Comparison of ENCODE assay signal across 12 cellular contexts in the genomic region with DNA sequence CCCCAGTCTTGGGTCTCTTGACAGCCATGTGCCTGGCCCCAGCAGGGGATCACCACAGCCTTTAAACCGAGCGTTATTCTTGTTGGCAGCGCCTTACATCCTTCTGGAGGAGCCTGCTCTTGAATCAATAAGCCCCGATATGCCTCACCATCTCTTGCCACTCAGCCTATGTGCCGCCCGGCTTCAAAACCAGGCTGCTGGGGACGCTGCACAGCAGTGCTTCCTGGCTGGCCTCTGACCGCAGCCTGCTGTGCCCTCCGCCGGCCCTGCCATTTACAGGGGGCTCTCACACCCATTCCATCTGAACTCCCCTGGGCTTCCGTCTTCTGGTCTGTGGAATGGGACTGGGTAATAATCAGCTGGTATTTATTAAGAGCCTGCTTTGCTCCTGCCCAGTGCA. TPM values are rescaled to one million over a fixed set of nuclear protein-coding genes. Genes with fewer than 3 reads are reported as not detected.
DNase-seq lines count a peak whose midpoint lies in the region; ATAC-seq and TF ChIP-seq lines count a peak whose summit lies in the region.
"Had no signal": no experiment of that assay in that cellular context is flagged by ENCODE, and none has a peak within 500 bp of the region (broad histone marks: within the 10 kb centered on the region; RNA-seq: fewer than 3 reads in every experiment).

No MANE protein-coding gene starts in this region.

- H4K8ac ChIP-seq in mesenchymal stem cell (ENCODE audit: low read length): no peak overlapping the region

- no peak overlapping the region for H2BK15ac ChIP-seq in mesenchymal stem cell (ENCODE audit: low read depth, poor library complexity, severe bottlenecking)

- H3K14ac ChIP-seq in mesenchymal stem cell (ENCODE audit: low read length in 2 of 2): no peak overlapping the region

- DNase-seq in activated CD8-positive, alpha-beta memory T cell treated with anti-CD3 and anti-CD28 coated beads for 24 hours: peak; percentile 67
- DNase-seq in activated CD8-positive, alpha-beta memory T cell treated with anti-CD3 and anti-CD28 coated beads, Interleukin-2, amount 50 U/mL, for 4 hours: no peak
- DNase-seq in Peyer's patch (no peak), stomach (no peak), SKM-1 (lab: John Stamatoyannopoulos, UW; ENCODE audit: unreplicated experiment) (no peak), mesenchymal stem cell (no peak)
- DNase-seq: brain microvascular endothelial cell, head of caudate nucleus, NCI-H2081 treated with DMSO at 0.1 percent for 48 hours, PC-9 had no signal

- peaks cover 0 to 39% (median 28%) of the 10 kb centered on the region in 4 donors for H3K4me1 ChIP-seq in Peyer's patch
- H3K4me1 ChIP-seq in duodenal mucosa (ENCODE audit: control insufficient read depth in 1 of 2, insufficient read depth in 2 of 2, low read length in 2 of 2): peaks cover 27 to 36% of the 10 kb centered on the region in 2 donors
- peaks cover 30 to 58% (median 48%) of the 10 kb centered on the region in 4 donors for H3K4me1 ChIP-seq in stomach
- peaks cover 39% of the 10 kb centered on the region for H3K4me1 ChIP-seq in mesenchymal stem cell (ENCODE audit: control insufficient read depth, insufficient read depth, low read depth, low read length)

- no peak overlapping the region for H3K4ac ChIP-seq in mesenchymal stem cell (ENCODE audit: low read depth in 1 of 2, low read length in 2 of 2)

- no peak for ATAC-seq in HG03354 (IDR thresholded peaks at IDR 0.05; ENCODE audit: poor library complexity, severe bottlenecking, unreplicated experiment)

- H3K18ac ChIP-seq in mesenchymal stem cell (ENCODE audit: low read depth in 1 of 2, low read length in 2 of 2): no peak overlapping the region

- intact Hi-C loops in stomach (cut with DNase I; ENCODE audit: low total_unique reads): loop anchor here (10.0 kb wide), 1 partner anchor 229 kb away; no protein-coding TSS in a partner anchor

- no peak overlapping the region for H2BK5ac ChIP-seq in mesenchymal stem cell (ENCODE audit: low read depth, low read length, poor library complexity, severe bottlenecking)

- H3K4me3 ChIP-seq in Peyer's patch: peak overlapping the region; percentile 30 to 47 (median 46)
- H3K4me3 ChIP-seq in duodenal mucosa (ENCODE audit: low read depth in 1 of 2, low read length in 2 of 2): peak overlapping the region; percentile 63 to 65
- H3K4me3 ChIP-seq in stomach: peak overlapping the region in 3 of 4 donors; percentile 30 to 49 (median 35)
- no peak overlapping the region for H3K4me3 ChIP-seq in mesenchymal stem cell (ENCODE audit: insufficient read depth in 1 of 2, low read depth in 1 of 2, low read length in 2 of 2)

- no peak for TF ChIP-seq CTCF in Peyer's patch (IDR thresholded peaks at IDR 0.05)
- TF ChIP-seq CTCF in stomach (IDR thresholded peaks at IDR 0.05): no peak

- H3K27me3 ChIP-seq in Peyer's patch (no peaks in the 10 kb centered on the region), duodenal mucosa (ENCODE audit: control insufficient read depth in 1 of 2, insufficient read depth in 2 of 2, low read length in 2 of 2) (peaks cover 0 to 22% of the 10 kb centered on the region in 2 donors), stomach (peaks cover 0 to 57% (median 40%) of the 10 kb centered on the region in 3 donors), mesenchymal stem cell (ENCODE audit: control insufficient read depth in 1 of 2, insufficient read depth in 1 of 2, low read length in 2 of 2) (peaks cover 16 to 50% of the 10 kb centered on the region in 2 experiments)
- H3K27me3 ChIP-seq: brain microvascular endothelial cell had no signal

- H3K23ac ChIP-seq in mesenchymal stem cell (ENCODE audit: low read length in 2 of 2): no peak overlapping the region

- H2BK12ac ChIP-seq in mesenchymal stem cell (ENCODE audit: low read length in 2 of 2): no peak overlapping the region

- H3K4me2 ChIP-seq in mesenchymal stem cell (ENCODE audit: low read length, poor library complexity, severe bottlenecking): no peak overlapping the region

- H4K91ac ChIP-seq in mesenchymal stem cell (ENCODE audit: low read length): no peak overlapping the region

- H3K36me3 ChIP-seq in Peyer's patch (no peaks in the 10 kb centered on the region), duodenal mucosa (ENCODE audit: control insufficient read depth in 1 of 2, insufficient read depth in 2 of 2, low read length in 2 of 2) (no peaks in the 10 kb centered on the region), stomach (peaks cover 0 to under 1% (median 0%) of the 10 kb centered on the region in 4 donors), mesenchymal stem cell (ENCODE audit: control insufficient read depth in 1 of 2, insufficient read depth in 2 of 2, low read depth in 1 of 2, low read length in 2 of 2) (peaks cover 0 to 6% of the 10 kb centered on the region in 2 experiments)
- H3K36me3 ChIP-seq: brain microvascular endothelial cell had no signal

- TF ChIP-seq POLR2A in Peyer's patch (IDR thresholded peaks at IDR 0.05): no peak
- TF ChIP-seq POLR2A in stomach (IDR thresholded peaks at IDR 0.05): no peak

- peaks cover 12% of the 10 kb centered on the region for H3K79me1 ChIP-seq in mesenchymal stem cell (replicated peaks; ENCODE audit: low read length, poor library complexity, severe bottlenecking)

- no peak overlapping the region for H2AK5ac ChIP-seq in mesenchymal stem cell (ENCODE audit: low read length, severe bottlenecking)

- H3K9ac ChIP-seq in duodenal mucosa (ENCODE audit: low read depth in 1 of 2, low read length in 2 of 2) (peak overlapping the region in 1 of 2 donors; percentile 29), mesenchymal stem cell (ENCODE audit: low read length) (no peak overlapping the region)

- H3K27ac ChIP-seq in Peyer's patch: peak overlapping the region in 3 of 4 donors; percentile 65 to 81 (median 76)
- no peak overlapping the region for H3K27ac ChIP-seq in duodenal mucosa (ENCODE audit: low read depth, low read length)
- peak overlapping the region in 4 of 5 donors; percentile 39 to 65 (median 52) for H3K27ac ChIP-seq in stomach
- H3K27ac ChIP-seq in mesenchymal stem cell (ENCODE audit: low read length, poor library complexity, severe bottlenecking): no peak overlapping the region
- H3K27ac ChIP-seq: brain microvascular endothelial cell, PC-9 had no signal

- H2BK120ac ChIP-seq in mesenchymal stem cell (ENCODE audit: low read depth, low read length): no peak overlapping the region

- 21 to 63% (median 42%) methylated on average over 3 to 11 of the region's 11 CpGs for WGBS in stomach, 5 donors
- WGBS in mesenchymal stem cell: 77% methylated on average over 9 of the region's 11 CpGs

- H3K9me3 ChIP-seq in Peyer's patch (no peaks in the 10 kb centered on the region), duodenal mucosa (ENCODE audit: control insufficient read depth in 1 of 2, low read length in 2 of 2) (no peaks in the 10 kb centered on the region), stomach (no peaks in the 10 kb centered on the region), mesenchymal stem cell (ENCODE audit: control insufficient read depth, low read length) (no peaks in the 10 kb centered on the region)

- H2AFZ ChIP-seq in mesenchymal stem cell (ENCODE audit: low read depth, low read length): no peak overlapping the region
- H2AFZ ChIP-seq: PC-9 had no signal

- no peak for TF ChIP-seq EP300 in stomach (IDR thresholded peaks at IDR 0.05)

RNA-seq across cellular contexts. Expression of a gene that starts 3.0 kb away (rescaled TPM):
- total RNA-seq in Peyer's patch (10 to 100 TPM; 16.9 to 29.6 (median 19.9) TPM), stomach (10 to 100 TPM in 3 of 5 donors, 1 to 10 TPM in 1, under 1 TPM in 1; 0.87 to 27.2 (median 17.6) TPM)
- 10 to 100 TPM; 14.8 to 16.5 (median 15.0) TPM for polyA plus RNA-seq in stomach
- 10.6 TPM for polyA plus RNA-seq in mesenchymal stem cell (2013, experiment 1 of 2)
- polyA plus RNA-seq in mesenchymal stem cell (2013, experiment 2 of 2): 10.8 TPM

RNA-seq across cellular contexts. Expression of a gene that starts 23.7 kb away (rescaled TPM):
- total RNA-seq in Peyer's patch (100 to 1,000 TPM in 3 of 4 donors, 10 to 100 TPM in 1; 42.9 to 141 (median 120) TPM), stomach (10 to 100 TPM; 58.2 to 73.6 (median 69.6) TPM)
- 10 to 100 TPM; 38.2 to 63.8 (median 53.3) TPM for polyA plus RNA-seq in stomach
- polyA plus RNA-seq in mesenchymal stem cell (2013, experiment 1 of 2): 163 TPM
- 180 TPM for polyA plus RNA-seq in mesenchymal stem cell (2013, experiment 2 of 2)

RNA-seq across cellular contexts. Expression of a gene that starts 24.0 kb away (rescaled TPM):
- 10 to 100 TPM in 3 of 4 donors, 1 to 10 TPM in 1; 4.9 to 21.5 (median 15.9) TPM for total RNA-seq in Peyer's patch
- total RNA-seq in stomach: 10 to 100 TPM in 3 of 5 donors, 1 to 10 TPM in 2; 3.1 to 18.1 (median 15.8) TPM
- 1 to 10 TPM; 2.6 to 5.7 (median 3.7) TPM for polyA plus RNA-seq in stomach
- 1.8 TPM for polyA plus RNA-seq in mesenchymal stem cell (2013, experiment 1 of 2)
- polyA plus RNA-seq in mesenchymal stem cell (2013, experiment 2 of 2): 1.7 TPM

Comparison
In these comparisons a context has a peak if more than half of its experiments do, and no peak if none do; other contexts are left out.
1. H3K27ac ChIP-seq: peak in Peyer's patch (3 of 4) and stomach (4 of 5); none in duodenal mucosa (single experiment) and mesenchymal stem cell (single experiment).
2. H3K4me3 ChIP-seq: peak in Peyer's patch (4 of 4), duodenal mucosa (2 of 2) and stomach (3 of 4); none in mesenchymal stem cell (0 of 2).